In genomic region chr1:104082221-104082620, GRCh38 we compare ENCODE assay signal across 31 cellular contexts.
"Had no signal": no experiment of that assay in that cellular context is flagged by ENCODE, and none has a peak within 500 bp of the region (broad histone marks: within the 10 kb centered on the region; RNA-seq: fewer than 3 reads in every experiment).

No MANE protein-coding gene starts in this region.

- ATAC-seq: activated naive CD4-positive, alpha-beta T cell treated with anti-CD3 and anti-CD28 coated beads, Interleukin-2, amount 50 U/mL, for 72 hours; activated T-cell treated with anti-CD3 and anti-CD28 coated beads, Interleukin-2, amount 50 U/mL, for 4 hours; activated T-helper 17 cell treated with anti-CD3 and anti-CD28 coated beads, Interleukin-2, amount 50 U/mL, for 72 hours; gastroesophageal sphincter; left colon; right lobe of liver; stimulated activated naive B cell treated with anti-CD40 and anti-IgM and Interleukin-4, amounts not matched to agents 10 μg/mL and 1 μg/mL and 100 μg/mL, for 72 hours; T-helper 17 cell; upper lobe of right lung had no signal

- DNase-seq: activated CD4-positive, alpha-beta memory T cell treated with anti-CD3 and anti-CD28 coated beads for 36 hours; activated CD4-positive, alpha-beta T cell treated with anti-CD3 and anti-CD28 coated beads, Interleukin-2, amount 10 ng/mL, durations not matched to agents 24 days and 14 days; activated CD4-positive, CD25-positive, alpha-beta regulatory T cell treated with anti-CD3 and anti-CD28 coated beads, Interleukin-2, amount 50 U/mL, for 72 hours; activated T-cell treated with anti-CD3 and anti-CD28 coated beads, Interleukin-2, amount 50 U/mL, for 4 hours; anterior cingulate cortex; effector CD8-positive, alpha-beta T cell; kidney; left colon; mammary epithelial cell; naive B cell; nephron progenitor cell; ovary; right lobe of liver; stimulated activated CD4-positive, alpha-beta T cell treated with anti-CD3 and anti-CD28 coated beads, Interleukin-12 subunit alpha, Interleukin-12 subunit beta, amount 100 ng/mL, for 4 hours; stimulated activated CD4-positive, alpha-beta T cell treated with anti-CD3 and anti-CD28 coated beads, Interleukin-4, amount 100 ng/mL, for 24 hours; stimulated activated naive B cell treated with anti-CD40 and anti-IgM and Interleukin-4, amounts not matched to agents 10 μg/mL and 1 μg/mL and 100 μg/mL, for 72 hours; stomach; T-helper 17 cell; T1000; thyroid gland; upper lobe of right lung; WERI-Rb-1 had no signal

- FAIRE-seq: bronchial epithelial cell, colon, kidney had no signal

- H3K79me2 ChIP-seq: hepatocyte had no signal

- H3K9me3 Mint-ChIP-seq: activated CD4-positive, alpha-beta T cell treated with anti-CD3 and anti-CD28 coated beads, Interleukin-2, amount 10 ng/mL, durations not matched to agents 24 days and 14 days; activated T-cell treated with anti-CD3 and anti-CD28 coated beads, Interleukin-2, amount 50 U/mL, for 4 hours; activated T-helper 17 cell treated with anti-CD3 and anti-CD28 coated beads, Interleukin-2, amount 50 U/mL, for 72 hours; mesothelial cell of epicardium; nephron progenitor cell; stimulated activated naive B cell treated with anti-CD40 and anti-IgM and Interleukin-4, amounts not matched to agents 10 μg/mL and 1 μg/mL and 100 μg/mL, for 72 hours had no signal

- H3K4me3 Mint-ChIP-seq: activated CD4-positive, alpha-beta memory T cell treated with anti-CD3 and anti-CD28 coated beads for 36 hours; activated CD4-positive, alpha-beta T cell treated with anti-CD3 and anti-CD28 coated beads, Interleukin-2, amount 10 ng/mL, durations not matched to agents 24 days and 14 days; activated T-cell treated with anti-CD3 and anti-CD28 coated beads, Interleukin-2, amount 50 U/mL, for 4 hours; activated T-helper 17 cell treated with anti-CD3 and anti-CD28 coated beads, Interleukin-2, amount 50 U/mL, for 72 hours; mesothelial cell of epicardium; naive B cell; nephron progenitor cell; stimulated activated naive B cell treated with anti-CD40 and anti-IgM and Interleukin-4, amounts not matched to agents 10 μg/mL and 1 μg/mL and 100 μg/mL, for 72 hours; T-helper 17 cell had no signal

- H3K4me1 Mint-ChIP-seq: activated CD4-positive, alpha-beta T cell treated with anti-CD3 and anti-CD28 coated beads, Interleukin-2, amount 10 ng/mL, durations not matched to agents 24 days and 14 days; activated T-helper 17 cell treated with anti-CD3 and anti-CD28 coated beads, Interleukin-2, amount 50 U/mL, for 72 hours; mesothelial cell of epicardium; naive B cell; nephron progenitor cell; stimulated activated naive B cell treated with anti-CD40 and anti-IgM and Interleukin-4, amounts not matched to agents 10 μg/mL and 1 μg/mL and 100 μg/mL, for 72 hours; T-helper 17 cell had no signal

- H3K27ac ChIP-seq: gastroesophageal sphincter, hepatocyte, neutrophil, ovary, right lobe of liver, stomach, thyroid gland, upper lobe of right lung, WERI-Rb-1 had no signal

- H3K27me3 Mint-ChIP-seq: activated CD4-positive, alpha-beta memory T cell treated with anti-CD3 and anti-CD28 coated beads for 36 hours; activated CD4-positive, alpha-beta T cell treated with anti-CD3 and anti-CD28 coated beads, Interleukin-2, amount 10 ng/mL, durations not matched to agents 24 days and 14 days; activated T-helper 17 cell treated with anti-CD3 and anti-CD28 coated beads, Interleukin-2, amount 50 U/mL, for 72 hours; naive B cell; progenitor cell of endocrine pancreas; stimulated activated naive B cell treated with anti-CD40 and anti-IgM and Interleukin-4, amounts not matched to agents 10 μg/mL and 1 μg/mL and 100 μg/mL, for 72 hours; T-helper 17 cell had no signal

- H3K36me3 Mint-ChIP-seq: activated CD4-positive, alpha-beta memory T cell treated with anti-CD3 and anti-CD28 coated beads for 36 hours; activated naive CD4-positive, alpha-beta T cell treated with anti-CD3 and anti-CD28 coated beads, Interleukin-2, amount 50 U/mL, for 72 hours; mesothelial cell of epicardium; naive B cell; stimulated activated naive B cell treated with anti-CD40 and anti-IgM and Interleukin-4, amounts not matched to agents 10 μg/mL and 1 μg/mL and 100 μg/mL, for 72 hours had no signal

- H3K4me1 ChIP-seq: gastroesophageal sphincter, right lobe of liver, stomach, thyroid gland, upper lobe of right lung had no signal

- H3K27ac Mint-ChIP-seq: activated CD4-positive, alpha-beta memory T cell treated with anti-CD3 and anti-CD28 coated beads for 36 hours; activated CD4-positive, alpha-beta T cell treated with anti-CD3 and anti-CD28 coated beads, Interleukin-2, amount 10 ng/mL, durations not matched to agents 24 days and 14 days; activated naive CD4-positive, alpha-beta T cell treated with anti-CD3 and anti-CD28 coated beads, Interleukin-2, amount 50 U/mL, for 72 hours; activated T-helper 17 cell treated with anti-CD3 and anti-CD28 coated beads, Interleukin-2, amount 50 U/mL, for 72 hours; mesothelial cell of epicardium; naive B cell; nephron progenitor cell; progenitor cell of endocrine pancreas; stimulated activated naive B cell treated with anti-CD40 and anti-IgM and Interleukin-4, amounts not matched to agents 10 μg/mL and 1 μg/mL and 100 μg/mL, for 72 hours; T-helper 17 cell had no signal

- H3K4me3 ChIP-seq: gastroesophageal sphincter, hepatocyte, ovary, right lobe of liver, stomach, thyroid gland, upper lobe of right lung had no signal

- H3K27me3 ChIP-seq: gastroesophageal sphincter, hepatocyte, neutrophil, ovary, right lobe of liver, stomach, thyroid gland, upper lobe of right lung had no signal

- H3K9me3 ChIP-seq: gastroesophageal sphincter, neutrophil, ovary, right lobe of liver, stomach, thyroid gland, upper lobe of right lung had no signal

- H3K4me2 ChIP-seq: hepatocyte had no signal

- H2AFZ ChIP-seq: hepatocyte had no signal

- H3K36me3 ChIP-seq: gastroesophageal sphincter, neutrophil, ovary, right lobe of liver, stomach, thyroid gland, upper lobe of right lung, WERI-Rb-1 had no signal
